ENCODE assay signal across 7 cellular contexts in genomic region chr9:35771524-35771923, GRCh38. TPM values are rescaled to one million over a fixed set of nuclear protein-coding genes. Genes with fewer than 3 reads are reported as not detected.
DNase-seq lines count a peak whose midpoint lies in the region; ATAC-seq and TF ChIP-seq lines count a peak whose summit lies in the region.
"Had no signal": no experiment of that assay in that cellular context is flagged by ENCODE, and none has a peak within 500 bp of the region (broad histone marks: within the 10 kb centered on the region; RNA-seq: fewer than 3 reads in every experiment).

No MANE protein-coding gene starts in this region.

- no peaks in the 10 kb centered on the region for H3K27me3 ChIP-seq in ascending aorta
- no peaks in the 10 kb centered on the region for H3K27me3 ChIP-seq in prostate gland (replicated peaks; ENCODE audit: insufficient read depth)

- peaks cover 6 to 13% of the 10 kb centered on the region in 2 donors for H3K4me1 ChIP-seq in ascending aorta
- H3K4me1 ChIP-seq in prostate gland (replicated peaks): peaks cover 21% of the 10 kb centered on the region

- no peak for ATAC-seq in GM19455 (IDR thresholded peaks at IDR 0.05; ENCODE audit: unreplicated experiment)

- no peaks in the 10 kb centered on the region for H3K9me3 ChIP-seq in ascending aorta
- H3K9me3 ChIP-seq in prostate gland: no peaks in the 10 kb centered on the region

- no peaks in the 10 kb centered on the region for H3K36me3 ChIP-seq in ascending aorta
- H3K36me3 ChIP-seq in prostate gland: no peaks in the 10 kb centered on the region

- TF ChIP-seq CTCF in ascending aorta (IDR thresholded peaks at IDR 0.05) (no peak), prostate gland (IDR thresholded peaks at IDR 0.05) (no peak)

- H3K4me3 ChIP-seq in ascending aorta (no peak overlapping the region), prostate gland (no peak overlapping the region)

- 11% methylated on average over 1 of the region's 1 CpG for WGBS in prostate gland

- intact Hi-C loops in ascending aorta (cut with DNase I): no loop called here
- intact Hi-C loops in prostate gland (cut with DNase I): no loop called here

- H3K27ac ChIP-seq in ascending aorta: peak overlapping the region; percentile 39 to 56
- peak overlapping the region; percentile 22 to 36 for H3K27ac ChIP-seq in prostate gland

- no peak for TF ChIP-seq POLR2A in prostate gland (IDR thresholded peaks at IDR 0.05)

- DNase-seq in NCI-H1105 (lab: John Stamatoyannopoulos, UW) (peak; percentile 74), ascending aorta (ENCODE audit: low spot score in 2 of 2) (no peak), prostate gland (ENCODE audit: low spot score) (peak; percentile 46), T1000 (lab: John Stamatoyannopoulos, UW) (no peak), HPDE6-E6E7 (ENCODE audit: extremely low spot score) (no peak)
- DNase-seq: GF-D8 had no signal

RNA-seq across cellular contexts. Expression of gene MSMP, which starts 17.4 kb away (rescaled TPM):
- total RNA-seq in ascending aorta (not detected), prostate gland (not detected)

RNA-seq across cellular contexts. Expression of gene NPR2, which starts 19.9 kb away (rescaled TPM):
- total RNA-seq in ascending aorta: 7.3 TPM
- total RNA-seq in prostate gland: 10 to 100 TPM; 17.3 to 33.2 TPM

RNA-seq across cellular contexts. Expression of gene RGP1, which starts 22.4 kb away (rescaled TPM):
- total RNA-seq in ascending aorta (24.8 TPM), prostate gland (10 to 100 TPM; 19.4 to 30.3 TPM)

RNA-seq across cellular contexts. Expression of gene GBA2, which starts 22.5 kb away (rescaled TPM):
- total RNA-seq in ascending aorta: 40.7 TPM
- 10 to 100 TPM; 48.5 to 55.4 TPM for total RNA-seq in prostate gland

RNA-seq across cellular contexts. Expression of gene CREB3, which starts 39.1 kb away (rescaled TPM):
- total RNA-seq in ascending aorta (48.3 TPM), prostate gland (100 to 1,000 TPM in 1 of 2 donors, 10 to 100 TPM in 1; 60.9 to 120 TPM)

Comparison
In these comparisons a context has a peak if more than half of its experiments do, and no peak if none do; other contexts are left out.
1. DNase-seq: peak in NCI-H1105 (single experiment) and prostate gland (single experiment); none in ascending aorta (0 of 2), T1000 (single experiment) and HPDE6-E6E7 (single experiment).